29 cellular contexts compared by ENCODE assay signal in genomic region chr16:83789642-83790401, GRCh38.
"Had no signal": no experiment of that assay in that cellular context is flagged by ENCODE, and none has a peak within 500 bp of the region (broad histone marks: within the 10 kb centered on the region; RNA-seq: fewer than 3 reads in every experiment).

No MANE protein-coding gene starts in this region.

- DNase-seq: dermis blood vessel endothelial cell; effector memory CD4-positive, alpha-beta T cell; foreskin keratinocyte; heart right ventricle; hippocampal formation; left cardiac atrium; left lung; mesenchymal stem cell; mucosa of descending colon; naive B cell; stimulated activated CD4-positive, alpha-beta T cell treated with anti-CD3 and anti-CD28 coated beads, Interleukin-12 subunit alpha, Interleukin-12 subunit beta, amount 100 ng/mL, for 4 hours; stimulated activated CD4-positive, alpha-beta T cell treated with anti-CD3 and anti-CD28 coated beads, Interleukin-1b, Interleukin-23, amount 100 ng/mL, for 48 hours; stimulated activated CD4-positive, alpha-beta T cell treated with anti-CD3 and anti-CD28 coated beads, Interleukin-4, amount 100 ng/mL, for 1 hour; stimulated activated CD8-positive, alpha-beta memory T cell treated with anti-CD3 and anti-CD28 coated beads, Interleukin-4, amount 100 ng/mL, for 48 hours; stimulated activated naive CD4-positive, alpha-beta T cell; stimulated activated naive CD8-positive, alpha-beta T cell treated with anti-CD3 and anti-CD28 coated beads, Interleukin-15, amount 100 ng/mL, for 72 hours; transverse colon; upper lobe of right lung; uterus had no signal

- H3K9me3 ChIP-seq: left lung, mucosa of descending colon, suprapubic skin, transverse colon, upper lobe of right lung, uterus had no signal

- H3K4me2 ChIP-seq: neural progenitor cell, smooth muscle cell had no signal

- H2AFZ ChIP-seq: neural progenitor cell, parathyroid adenoma had no signal

- H3K79me2 ChIP-seq: parathyroid adenoma had no signal

- H3K36me3 ChIP-seq: gastroesophageal sphincter, left lung, neural progenitor cell, suprapubic skin, transverse colon, upper lobe of right lung, uterus had no signal

- H3K9ac ChIP-seq: neural progenitor cell, parathyroid adenoma had no signal

- H3K4me3 Mint-ChIP-seq: mesothelial cell of epicardium; naive B cell; natural killer cell treated with Interleukin-12 subunit alpha and Interleukin-12 subunit beta and Interleukin-15 and Interleukin-18, amount 100 ng/mL, for 72 hours; neural progenitor cell; stimulated activated naive CD8-positive, alpha-beta T cell treated with anti-CD3 and anti-CD28 coated beads, Interleukin-15, amount 100 ng/mL, for 72 hours had no signal

- H3K27me3 Mint-ChIP-seq: stimulated activated naive CD8-positive, alpha-beta T cell treated with anti-CD3 and anti-CD28 coated beads, Interleukin-15, amount 100 ng/mL, for 72 hours had no signal

- H3K9me3 Mint-ChIP-seq: natural killer cell treated with Interleukin-12 subunit alpha and Interleukin-12 subunit beta and Interleukin-15 and Interleukin-18, amount 100 ng/mL, for 72 hours; neural progenitor cell; stimulated activated naive CD8-positive, alpha-beta T cell treated with anti-CD3 and anti-CD28 coated beads, Interleukin-15, amount 100 ng/mL, for 72 hours had no signal

- H3K4me3 ChIP-seq: esophagus muscularis mucosa, gastroesophageal sphincter, heart right ventricle, left lung, mucosa of descending colon, neural progenitor cell, smooth muscle cell, suprapubic skin, transverse colon, upper lobe of right lung, uterus had no signal

- H3K4me1 ChIP-seq: esophagus muscularis mucosa, foreskin keratinocyte, gastroesophageal sphincter, heart right ventricle, left lung, neural progenitor cell, parathyroid adenoma, suprapubic skin, transverse colon, upper lobe of right lung, uterus had no signal

- H3K27ac Mint-ChIP-seq: mesothelial cell of epicardium; natural killer cell treated with Interleukin-12 subunit alpha and Interleukin-12 subunit beta and Interleukin-15 and Interleukin-18, amount 100 ng/mL, for 72 hours; progenitor cell of endocrine pancreas; stimulated activated naive CD8-positive, alpha-beta T cell treated with anti-CD3 and anti-CD28 coated beads, Interleukin-15, amount 100 ng/mL, for 72 hours had no signal

- H3K27me3 ChIP-seq: esophagus muscularis mucosa, foreskin keratinocyte, gastroesophageal sphincter, heart right ventricle, left lung, neural progenitor cell, suprapubic skin, transverse colon, upper lobe of right lung, uterus had no signal

- H3K36me3 Mint-ChIP-seq: mesothelial cell of epicardium; natural killer cell treated with Interleukin-12 subunit alpha and Interleukin-12 subunit beta and Interleukin-15 and Interleukin-18, amount 100 ng/mL, for 72 hours; neural progenitor cell had no signal

- ATAC-seq: foreskin keratinocyte; gastroesophageal sphincter; heart right ventricle; left cardiac atrium; left lung; mucosa of descending colon; natural killer cell treated with Interleukin-12 subunit alpha and Interleukin-12 subunit beta and Interleukin-15 and Interleukin-18, amount 100 ng/mL, for 72 hours; sciatic nerve; stimulated activated naive CD8-positive, alpha-beta T cell treated with anti-CD3 and anti-CD28 coated beads, Interleukin-15, amount 100 ng/mL, for 72 hours; upper lobe of right lung had no signal
